ENCODE assay signal across 8 cellular contexts in genomic region chr14:73644531-73645247, GRCh38. TPM values are rescaled to one million over a fixed set of nuclear protein-coding genes. Genes with fewer than 3 reads are reported as not detected.
DNase-seq lines count a peak whose midpoint lies in the region; ATAC-seq lines count a peak whose summit lies in the region.

TSS of gene DNAL1 (plus strand) at chr14:73644986. CDS start at chr14:73645040, 54 bp downstream.

- no peaks in the 10 kb centered on the region for H3K27me3 Mint-ChIP-seq in effector memory CD8-positive, alpha-beta T cell
- H3K27me3 Mint-ChIP-seq in memory B cell, result no peaks in the 10 kb centered on the region

- peak; percentile 96 for DNase-seq in COLO668 (lab: John Stamatoyannopoulos, UW; ENCODE audit: unreplicated experiment)
- peak; percentile 91 for DNase-seq in HT-29 (ENCODE audit: low spot score)
- peak; percentile 91 for DNase-seq in NK-92 treated with Interleukin-12 subunit alpha and Interleukin-12 subunit beta, amount 100 ng/mL, for 24 hours (lab: John Stamatoyannopoulos, UW)
- DNase-seq in activated CD8-positive, alpha-beta memory T cell treated with anti-CD3 and anti-CD28 coated beads for 4 hours (ENCODE audit: low read depth in 2 of 2), result peak; percentile 78 to 84
- peak; percentile 86 to 88 (median 87) for DNase-seq in effector memory CD8-positive, alpha-beta T cell
- DNase-seq in memory B cell (ENCODE audit: low spot score in 2 of 2), result peak; percentile 83 to 84
- DNase-seq in stimulated activated CD8-positive, alpha-beta memory T cell treated with anti-CD3 and anti-CD28 coated beads, Interleukin-12 subunit alpha, Interleukin-12 subunit beta, amount 100 ng/mL, for 1 hour (ENCODE audit: low read depth), result peak; percentile 86

- H3K9me3 Mint-ChIP-seq in effector memory CD8-positive, alpha-beta T cell, result no peaks in the 10 kb centered on the region
- H3K9me3 Mint-ChIP-seq in memory B cell, result no peaks in the 10 kb centered on the region

- peaks cover 14 to 18% of the 10 kb centered on the region in 2 donors for H3K4me1 Mint-ChIP-seq in effector memory CD8-positive, alpha-beta T cell (ENCODE audit: low read depth in 2 of 2)
- H3K4me1 Mint-ChIP-seq in memory B cell, result peaks cover 11% of the 10 kb centered on the region

- H3K36me3 Mint-ChIP-seq in effector memory CD8-positive, alpha-beta T cell (ENCODE audit: insufficient read depth), result peaks cover 8% of the 10 kb centered on the region
- H3K36me3 Mint-ChIP-seq in memory B cell, result no peaks in the 10 kb centered on the region

- peak within 1 kb of the TSS; percentile 94 to 98 for H3K27ac Mint-ChIP-seq in effector memory CD8-positive, alpha-beta T cell
- H3K27ac Mint-ChIP-seq in memory B cell, result peak within 1 kb of the TSS; percentile 95

- peak within 1 kb of the TSS; percentile 91 to 93 for H3K4me3 Mint-ChIP-seq in effector memory CD8-positive, alpha-beta T cell
- peak within 1 kb of the TSS; percentile 92 for H3K4me3 Mint-ChIP-seq in memory B cell

- ATAC-seq in GM21360 (IDR thresholded peaks at IDR 0.05; ENCODE audit: unreplicated experiment), result peak; percentile 90
- ATAC-seq in effector memory CD8-positive, alpha-beta T cell (replicated peaks), result peak; percentile 98
- ATAC-seq in memory B cell (ENCODE audit: low read depth), result peak; percentile 98

RNA-seq across cellular contexts. Expression of gene DNAL1, which starts in this region (rescaled TPM):
- 1.1 and 3.2 TPM in 2 replicates for total RNA-seq in HT-29 (2014; rRNA removed; shearing (Covaris generic))

Comparison
In these comparisons a context has a peak if more than half of its experiments do, and no peak if none do; other contexts are left out.
1. Peak in every context shown above with its lines: DNase-seq and ATAC-seq.